ENCODE assay signal across 14 cellular contexts in the genomic region with DNA sequence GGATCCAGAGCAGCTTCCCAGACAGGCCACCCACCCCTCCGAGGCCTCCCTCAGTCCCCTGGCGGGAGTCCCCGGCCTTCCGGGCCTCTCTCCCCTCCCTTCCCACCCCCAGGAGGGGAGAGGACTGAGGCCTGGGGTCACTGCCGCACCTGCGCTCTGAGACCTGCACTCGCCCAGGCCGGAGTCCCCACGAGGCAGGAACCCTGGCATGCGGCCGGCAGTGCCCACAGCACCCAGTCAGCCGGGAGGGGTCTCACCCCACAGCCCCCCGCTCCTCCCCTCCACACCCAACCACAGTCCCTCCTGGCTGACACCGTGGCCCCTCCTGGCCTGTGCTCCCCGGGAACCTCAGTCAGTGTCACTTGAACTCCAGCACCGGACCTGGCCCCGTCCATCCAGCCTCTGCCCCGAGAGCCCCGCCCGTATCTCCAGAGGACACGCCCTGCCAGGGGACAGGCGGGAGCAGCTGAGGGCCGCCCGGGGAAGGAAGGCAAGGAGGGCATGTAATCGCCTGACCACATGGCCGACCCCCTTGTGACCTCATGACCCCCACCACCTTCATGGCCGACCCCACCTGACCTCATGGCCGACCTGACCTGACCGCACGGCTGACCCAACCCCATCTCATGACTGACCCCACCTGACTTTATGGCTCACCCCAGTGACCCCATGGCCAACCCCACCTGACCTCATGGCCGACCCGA. TPM values are rescaled to one million over a fixed set of nuclear protein-coding genes. Genes with fewer than 3 reads are reported as not detected.
DNase-seq lines count a peak whose midpoint lies in the region; ATAC-seq, FAIRE-seq and TF ChIP-seq lines count a peak whose summit lies in the region.
"Had no signal": no experiment of that assay in that cellular context is flagged by ENCODE, and none has a peak within 500 bp of the region (broad histone marks: within the 10 kb centered on the region; RNA-seq: fewer than 3 reads in every experiment).

No MANE protein-coding gene starts in this region.

- H3K9me3 ChIP-seq in Peyer's patch (no peaks in the 10 kb centered on the region), small intestine (ENCODE audit: control insufficient read depth, low read depth) (no peaks in the 10 kb centered on the region), tibial artery (no peaks in the 10 kb centered on the region)

- peak; percentile 17 to 70 for TF ChIP-seq POLR2A in Peyer's patch (IDR thresholded peaks at IDR 0.05)

- H3K27ac ChIP-seq in Peyer's patch (peak overlapping the region; percentile 85 to 97 (median 91)), small intestine (ENCODE audit: low read depth in 1 of 2, low read length in 1 of 2) (peak overlapping the region; percentile 85 to 97), tibial artery (no peak overlapping the region)
- H3K27ac ChIP-seq: 22Rv1, brain microvascular endothelial cell, KMS-11 had no signal

- peak overlapping the region in 3 of 4 donors; percentile 1 to 50 (median 43) for H3K4me3 ChIP-seq in Peyer's patch
- peak overlapping the region; percentile 26 to 30 for H3K4me3 ChIP-seq in small intestine (ENCODE audit: low read depth in 1 of 2, low read length in 2 of 2)
- no peak overlapping the region for H3K4me3 ChIP-seq in tibial artery

- intact Hi-C loops in tibial artery (cut with DNase I; ENCODE audit: low total_unique reads): loop anchor here (5.0 kb wide), 1 partner anchor 37 kb away; no protein-coding TSS in a partner anchor

- 16 to 59% (median 40%) methylated on average over 22 to 32 of the region's 32 CpGs for WGBS in small intestine, 3 donors

- H3K4me1 ChIP-seq in Peyer's patch (peaks cover 14 to 40% (median 20%) of the 10 kb centered on the region in 4 donors), small intestine (ENCODE audit: control insufficient read depth in 2 of 2, insufficient read depth in 1 of 2, low read depth in 1 of 2, low read length in 1 of 2) (no peaks in the 10 kb centered on the region), tibial artery (no peaks in the 10 kb centered on the region)

- peak; percentile 46 for DNase-seq in DMS53 (lab: John Stamatoyannopoulos, UW)
- DNase-seq in DMS53 treated with DMSO at 0.1 percent for 48 hours (lab: John Stamatoyannopoulos, UW; ENCODE audit: unreplicated experiment): no peak
- DNase-seq in Peyer's patch: peak in 2 of 3 donors; percentile 86 to 88
- peak; percentile 80 for DNase-seq in small intestine
- no peak for DNase-seq in DMS79 treated with DMSO at 0.1 percent for 48 hours (lab: John Stamatoyannopoulos, UW)
- no peak for DNase-seq in tibial artery
- DNase-seq: activated T-cell treated with anti-CD3 and anti-CD28 coated beads for 4 hours, brain microvascular endothelial cell, HCEC 1CT had no signal

- FAIRE-seq in small intestine (lab: Jason Lieb, UNC): no peak

- H3K36me3 ChIP-seq in Peyer's patch (no peaks in the 10 kb centered on the region), small intestine (ENCODE audit: control insufficient read depth in 2 of 2, insufficient read depth in 2 of 2, low read length in 2 of 2) (no peaks in the 10 kb centered on the region), tibial artery (no peaks in the 10 kb centered on the region)
- H3K36me3 ChIP-seq: brain microvascular endothelial cell had no signal

- ATAC-seq in esophagus mucosa: peak; percentile 14
- ATAC-seq in GM21447 (IDR thresholded peaks at IDR 0.05; ENCODE audit: unreplicated experiment): no peak

- H3K27me3 ChIP-seq in Peyer's patch (no peaks in the 10 kb centered on the region), small intestine (ENCODE audit: control insufficient read depth in 2 of 2, insufficient read depth in 2 of 2, low read length in 2 of 2) (no peaks in the 10 kb centered on the region), tibial artery (peaks cover 0 to 62% of the 10 kb centered on the region in 2 donors)
- H3K27me3 ChIP-seq: brain microvascular endothelial cell had no signal

- no peak for TF ChIP-seq CTCF in Peyer's patch (IDR thresholded peaks at IDR 0.05)
- no peak for TF ChIP-seq CTCF in tibial artery (IDR thresholded peaks at IDR 0.05)

RNA-seq across cellular contexts. Expression of gene TTLL10, which starts 28.7 kb away (rescaled TPM):
- total RNA-seq in Peyer's patch (1 to 10 TPM in 3 of 4 donors, not detected in 1; 1.6 to 3.6 (median 1.8) TPM), esophagus mucosa (1.0 TPM)
- polyA plus RNA-seq in small intestine: under 1 TPM in 1 of 3 donors, not detected in 2; 0.36 TPM
- total RNA-seq: lung microvascular endothelial cell had no signal

RNA-seq across cellular contexts. Expression of gene C1orf159, which starts 29.1 kb away (rescaled TPM):
- total RNA-seq in Peyer's patch: 10 to 100 TPM; 14.0 to 32.0 (median 22.7) TPM
- 9.4 TPM for total RNA-seq in esophagus mucosa
- 10 to 100 TPM; 12.4 to 19.0 (median 12.7) TPM for polyA plus RNA-seq in small intestine

Comparison
In these comparisons a context has a peak if more than half of its experiments do, and no peak if none do; other contexts are left out.
1. DNase-seq: peak in DMS53 (single experiment), Peyer's patch (2 of 3) and small intestine (single experiment); none in DMS53 treated with DMSO at 0.1 percent for 48 hours (single experiment), DMS79 treated with DMSO at 0.1 percent for 48 hours (single experiment) and tibial artery (0 of 2).
2. H3K27ac ChIP-seq: peak in Peyer's patch (4 of 4) and small intestine (2 of 2); none in tibial artery (0 of 2).
3. H3K4me3 ChIP-seq: peak in Peyer's patch (3 of 4) and small intestine (2 of 2); none in tibial artery (0 of 2).